2 cellular contexts compared by ENCODE assay signal in the genomic region with DNA sequence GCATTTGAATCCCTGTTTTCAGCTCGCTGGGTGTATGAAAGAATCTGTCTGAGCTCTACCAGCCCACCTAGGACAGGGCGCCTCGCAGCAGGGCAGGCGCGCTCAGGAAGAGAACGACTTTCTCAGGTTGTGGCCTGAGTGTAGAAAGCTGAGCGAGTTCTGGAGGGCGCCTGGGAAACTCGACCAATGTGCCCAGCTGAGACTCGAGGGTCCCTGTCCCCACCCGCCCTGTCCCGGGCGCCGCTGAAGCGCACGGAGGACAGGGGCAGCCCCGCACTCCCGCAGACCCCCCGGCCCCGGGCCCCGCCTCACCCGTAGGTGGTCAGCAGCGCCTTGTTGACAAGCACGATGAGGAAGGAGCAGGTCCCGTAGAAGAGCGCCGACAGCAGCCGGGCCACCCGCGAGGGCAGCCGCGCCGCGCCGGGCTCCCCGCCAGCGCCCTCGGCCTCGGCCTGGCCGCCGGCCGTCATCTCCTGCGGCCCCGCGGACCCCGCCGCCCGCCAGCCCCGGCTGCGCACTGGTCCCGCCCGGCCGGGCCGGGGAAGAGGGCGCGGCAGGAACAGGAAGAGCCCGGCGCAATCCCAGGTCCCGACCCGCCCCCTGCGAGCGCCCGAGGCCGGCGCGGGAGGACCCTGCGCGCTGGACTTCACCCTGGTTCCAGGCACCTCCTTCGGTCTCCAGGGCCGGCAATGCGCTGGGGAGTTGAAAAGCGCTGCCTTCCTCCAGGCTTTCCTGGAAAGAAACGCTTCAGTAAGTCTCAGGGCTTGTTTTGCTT.
TF ChIP-seq lines count a peak whose summit lies in the region.

A gene (minus strand): TSS at position 547 of the 775 bp plus-strand sequence. CDS start 77 bp downstream, at position 470.

TF ChIP-seq in A549, 52 proteins besides CTCF, POLR2A, EP300 and RAD21:
- TF ChIP-seq JUN (IDR thresholded peaks at IDR 0.05) (peak in 1 of 2 experiments; percentile 55; a peak in 1 of 5 replicates), CHD4 (IDR thresholded peaks at IDR 0.05; ENCODE audit: borderline replicate concordance) (no peak), NFE2L2 (conservative IDR thresholded peaks at IDR 0.05; ENCODE audit: low read length) (no peak), SMC3 (IDR thresholded peaks at IDR 0.05) (peak; percentile 30; the same call in 1 of the 3 replicates)
- TF ChIP-seq, protein P1, sequence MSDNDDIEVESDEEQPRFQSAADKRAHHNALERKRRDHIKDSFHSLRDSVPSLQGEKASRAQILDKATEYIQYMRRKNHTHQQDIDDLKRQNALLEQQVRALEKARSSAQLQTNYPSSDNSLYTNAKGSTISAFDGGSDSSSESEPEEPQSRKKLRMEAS (IDR thresholded peaks at IDR 0.05), result peak; percentile 48; the same call in 1 of the 2 replicates
- TF ChIP-seq, protein P2, sequence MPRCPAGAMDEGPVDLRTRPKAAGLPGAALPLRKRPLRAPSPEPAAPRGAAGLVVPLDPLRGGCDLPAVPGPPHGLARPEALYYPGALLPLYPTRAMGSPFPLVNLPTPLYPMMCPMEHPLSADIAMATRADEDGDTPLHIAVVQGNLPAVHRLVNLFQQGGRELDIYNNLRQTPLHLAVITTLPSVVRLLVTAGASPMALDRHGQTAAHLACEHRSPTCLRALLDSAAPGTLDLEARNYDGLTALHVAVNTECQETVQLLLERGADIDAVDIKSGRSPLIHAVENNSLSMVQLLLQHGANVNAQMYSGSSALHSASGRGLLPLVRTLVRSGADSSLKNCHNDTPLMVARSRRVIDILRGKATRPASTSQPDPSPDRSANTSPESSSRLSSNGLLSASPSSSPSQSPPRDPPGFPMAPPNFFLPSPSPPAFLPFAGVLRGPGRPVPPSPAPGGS (IDR thresholded peaks at IDR 0.05), result peak; percentile 54; the same call in 1 of the 3 replicates
TF ChIP-seq in A549: peak in this region for 4.

TF ChIP-seq in K562, 482 proteins besides CTCF, POLR2A, EP300 and RAD21 (continues in another document):
- TF ChIP-seq ZNF551 (CRISPR knock-in tag; IDR thresholded peaks at IDR 0.05) (no peak), ZNF212 (CRISPR knock-in tag; IDR thresholded peaks at IDR 0.05) (no peak), ZNF778 (CRISPR knock-in tag; IDR thresholded peaks at IDR 0.05) (no peak), ZNF766 (CRISPR knock-in tag; conservative IDR thresholded peaks at IDR 0.05) (no peak), CHCHD3 (CRISPR knock-in tag; IDR thresholded peaks at IDR 0.05) (no peak), RFX7 (CRISPR knock-in tag; IDR thresholded peaks at IDR 0.05) (no peak), POLR2G (IDR thresholded peaks at IDR 0.05; ENCODE audit: low read depth, low read length) (peak; percentile 81), SRSF3 (IDR thresholded peaks at IDR 0.05; ENCODE audit: insufficient read depth, low read length) (no peak), MAFF (IDR thresholded peaks at IDR 0.05; ENCODE audit: low read length) (no peak), RAD51 (IDR thresholded peaks at IDR 0.05; ENCODE audit: borderline replicate concordance, low read depth) (no peak), RBFOX2 (IDR thresholded peaks at IDR 0.05; ENCODE audit: low read depth, low read length) (peak; percentile 53; the same call in 1 of the 2 replicates), RBBP5 (IDR thresholded peaks at IDR 0.05; ENCODE audit: borderline replicate concordance, insufficient read depth, low read length, poor library complexity, severe bottlenecking) (peak; percentile 46), ZNF445 (CRISPR knock-in tag; IDR thresholded peaks at IDR 0.05; ENCODE audit: low read depth) (no peak), NR3C1 (CRISPR knock-in tag; IDR thresholded peaks at IDR 0.05) (no peak), PYGO2 (tag; IDR thresholded peaks at IDR 0.05) (no peak), SUPT5H (IDR thresholded peaks at IDR 0.05) (no peak), CXXC5 (CRISPR knock-in tag; IDR thresholded peaks at IDR 0.05) (peak; percentile 55), JUN (IDR thresholded peaks at IDR 0.05; ENCODE audit: borderline replicate concordance, low read depth, low read length) (no peak), JUN (CRISPR knock-in tag; IDR thresholded peaks at IDR 0.05; ENCODE audit: borderline replicate concordance) (no peak)
- TF ChIP-seq, protein P3, sequence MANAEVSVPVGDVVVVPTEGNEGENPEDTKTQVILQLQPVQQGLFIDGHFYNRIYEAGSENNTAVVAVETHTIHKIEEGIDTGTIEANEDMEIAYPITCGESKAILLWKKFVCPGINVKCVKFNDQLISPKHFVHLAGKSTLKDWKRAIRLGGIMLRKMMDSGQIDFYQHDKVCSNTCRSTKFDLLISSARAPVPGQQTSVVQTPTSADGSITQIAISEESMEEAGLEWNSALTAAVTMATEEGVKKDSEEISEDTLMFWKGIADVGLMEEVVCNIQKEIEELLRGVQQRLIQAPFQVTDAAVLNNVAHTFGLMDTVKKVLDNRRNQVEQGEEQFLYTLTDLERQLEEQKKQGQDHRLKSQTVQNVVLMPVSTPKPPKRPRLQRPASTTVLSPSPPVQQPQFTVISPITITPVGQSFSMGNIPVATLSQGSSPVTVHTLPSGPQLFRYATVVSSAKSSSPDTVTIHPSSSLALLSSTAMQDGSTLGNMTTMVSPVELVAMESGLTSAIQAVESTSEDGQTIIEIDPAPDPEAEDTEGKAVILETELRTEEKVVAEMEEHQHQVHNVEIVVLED (CRISPR knock-in tag; IDR thresholded peaks at IDR 0.05), result no peak
- TF ChIP-seq, protein P4, sequence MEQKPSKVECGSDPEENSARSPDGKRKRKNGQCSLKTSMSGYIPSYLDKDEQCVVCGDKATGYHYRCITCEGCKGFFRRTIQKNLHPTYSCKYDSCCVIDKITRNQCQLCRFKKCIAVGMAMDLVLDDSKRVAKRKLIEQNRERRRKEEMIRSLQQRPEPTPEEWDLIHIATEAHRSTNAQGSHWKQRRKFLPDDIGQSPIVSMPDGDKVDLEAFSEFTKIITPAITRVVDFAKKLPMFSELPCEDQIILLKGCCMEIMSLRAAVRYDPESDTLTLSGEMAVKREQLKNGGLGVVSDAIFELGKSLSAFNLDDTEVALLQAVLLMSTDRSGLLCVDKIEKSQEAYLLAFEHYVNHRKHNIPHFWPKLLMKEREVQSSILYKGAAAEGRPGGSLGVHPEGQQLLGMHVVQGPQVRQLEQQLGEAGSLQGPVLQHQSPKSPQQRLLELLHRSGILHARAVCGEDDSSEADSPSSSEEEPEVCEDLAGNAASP (IDR thresholded peaks at IDR 0.05), result no peak
- TF ChIP-seq, protein P5, sequence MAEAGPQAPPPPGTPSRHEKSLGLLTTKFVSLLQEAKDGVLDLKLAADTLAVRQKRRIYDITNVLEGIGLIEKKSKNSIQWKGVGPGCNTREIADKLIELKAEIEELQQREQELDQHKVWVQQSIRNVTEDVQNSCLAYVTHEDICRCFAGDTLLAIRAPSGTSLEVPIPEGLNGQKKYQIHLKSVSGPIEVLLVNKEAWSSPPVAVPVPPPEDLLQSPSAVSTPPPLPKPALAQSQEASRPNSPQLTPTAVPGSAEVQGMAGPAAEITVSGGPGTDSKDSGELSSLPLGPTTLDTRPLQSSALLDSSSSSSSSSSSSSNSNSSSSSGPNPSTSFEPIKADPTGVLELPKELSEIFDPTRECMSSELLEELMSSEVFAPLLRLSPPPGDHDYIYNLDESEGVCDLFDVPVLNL (CRISPR knock-in tag; IDR thresholded peaks at IDR 0.05; ENCODE audit: low read depth), result no peak
- TF ChIP-seq, protein P6, sequence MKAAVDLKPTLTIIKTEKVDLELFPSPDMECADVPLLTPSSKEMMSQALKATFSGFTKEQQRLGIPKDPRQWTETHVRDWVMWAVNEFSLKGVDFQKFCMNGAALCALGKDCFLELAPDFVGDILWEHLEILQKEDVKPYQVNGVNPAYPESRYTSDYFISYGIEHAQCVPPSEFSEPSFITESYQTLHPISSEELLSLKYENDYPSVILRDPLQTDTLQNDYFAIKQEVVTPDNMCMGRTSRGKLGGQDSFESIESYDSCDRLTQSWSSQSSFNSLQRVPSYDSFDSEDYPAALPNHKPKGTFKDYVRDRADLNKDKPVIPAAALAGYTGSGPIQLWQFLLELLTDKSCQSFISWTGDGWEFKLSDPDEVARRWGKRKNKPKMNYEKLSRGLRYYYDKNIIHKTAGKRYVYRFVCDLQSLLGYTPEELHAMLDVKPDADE (conservative IDR thresholded peaks at IDR 0.05; ENCODE audit: control insufficient read depth, low read depth, low read length), result no peak
- TF ChIP-seq, protein P7, sequence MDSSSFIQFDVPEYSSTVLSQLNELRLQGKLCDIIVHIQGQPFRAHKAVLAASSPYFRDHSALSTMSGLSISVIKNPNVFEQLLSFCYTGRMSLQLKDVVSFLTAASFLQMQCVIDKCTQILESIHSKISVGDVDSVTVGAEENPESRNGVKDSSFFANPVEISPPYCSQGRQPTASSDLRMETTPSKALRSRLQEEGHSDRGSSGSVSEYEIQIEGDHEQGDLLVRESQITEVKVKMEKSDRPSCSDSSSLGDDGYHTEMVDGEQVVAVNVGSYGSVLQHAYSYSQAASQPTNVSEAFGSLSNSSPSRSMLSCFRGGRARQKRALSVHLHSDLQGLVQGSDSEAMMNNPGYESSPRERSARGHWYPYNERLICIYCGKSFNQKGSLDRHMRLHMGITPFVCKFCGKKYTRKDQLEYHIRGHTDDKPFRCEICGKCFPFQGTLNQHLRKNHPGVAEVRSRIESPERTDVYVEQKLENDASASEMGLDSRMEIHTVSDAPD (CRISPR knock-in tag; IDR thresholded peaks at IDR 0.05), result no peak
- TF ChIP-seq, protein P8, sequence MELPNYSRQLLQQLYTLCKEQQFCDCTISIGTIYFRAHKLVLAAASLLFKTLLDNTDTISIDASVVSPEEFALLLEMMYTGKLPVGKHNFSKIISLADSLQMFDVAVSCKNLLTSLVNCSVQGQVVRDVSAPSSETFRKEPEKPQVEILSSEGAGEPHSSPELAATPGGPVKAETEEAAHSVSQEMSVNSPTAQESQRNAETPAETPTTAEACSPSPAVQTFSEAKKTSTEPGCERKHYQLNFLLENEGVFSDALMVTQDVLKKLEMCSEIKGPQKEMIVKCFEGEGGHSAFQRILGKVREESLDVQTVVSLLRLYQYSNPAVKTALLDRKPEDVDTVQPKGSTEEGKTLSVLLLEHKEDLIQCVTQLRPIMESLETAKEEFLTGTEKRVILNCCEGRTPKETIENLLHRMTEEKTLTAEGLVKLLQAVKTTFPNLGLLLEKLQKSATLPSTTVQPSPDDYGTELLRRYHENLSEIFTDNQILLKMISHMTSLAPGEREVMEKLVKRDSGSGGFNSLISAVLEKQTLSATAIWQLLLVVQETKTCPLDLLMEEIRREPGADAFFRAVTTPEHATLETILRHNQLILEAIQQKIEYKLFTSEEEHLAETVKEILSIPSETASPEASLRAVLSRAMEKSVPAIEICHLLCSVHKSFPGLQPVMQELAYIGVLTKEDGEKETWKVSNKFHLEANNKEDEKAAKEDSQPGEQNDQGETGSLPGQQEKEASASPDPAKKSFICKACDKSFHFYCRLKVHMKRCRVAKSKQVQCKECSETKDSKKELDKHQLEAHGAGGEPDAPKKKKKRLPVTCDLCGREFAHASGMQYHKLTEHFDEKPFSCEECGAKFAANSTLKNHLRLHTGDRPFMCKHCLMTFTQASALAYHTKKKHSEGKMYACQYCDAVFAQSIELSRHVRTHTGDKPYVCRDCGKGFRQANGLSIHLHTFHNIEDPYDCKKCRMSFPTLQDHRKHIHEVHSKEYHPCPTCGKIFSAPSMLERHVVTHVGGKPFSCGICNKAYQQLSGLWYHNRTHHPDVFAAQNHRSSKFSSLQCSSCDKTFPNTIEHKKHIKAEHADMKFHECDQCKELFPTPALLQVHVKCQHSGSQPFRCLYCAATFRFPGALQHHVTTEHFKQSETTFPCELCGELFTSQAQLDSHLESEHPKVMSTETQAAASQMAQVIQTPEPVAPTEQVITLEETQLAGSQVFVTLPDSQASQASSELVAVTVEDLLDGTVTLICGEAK (IDR thresholded peaks at IDR 0.05), result peak; percentile 64; the same call in 1 of the 2 replicates
- TF ChIP-seq, protein P8 (CRISPR knock-in tag; IDR thresholded peaks at IDR 0.05), result no peak
- TF ChIP-seq, protein P9, sequence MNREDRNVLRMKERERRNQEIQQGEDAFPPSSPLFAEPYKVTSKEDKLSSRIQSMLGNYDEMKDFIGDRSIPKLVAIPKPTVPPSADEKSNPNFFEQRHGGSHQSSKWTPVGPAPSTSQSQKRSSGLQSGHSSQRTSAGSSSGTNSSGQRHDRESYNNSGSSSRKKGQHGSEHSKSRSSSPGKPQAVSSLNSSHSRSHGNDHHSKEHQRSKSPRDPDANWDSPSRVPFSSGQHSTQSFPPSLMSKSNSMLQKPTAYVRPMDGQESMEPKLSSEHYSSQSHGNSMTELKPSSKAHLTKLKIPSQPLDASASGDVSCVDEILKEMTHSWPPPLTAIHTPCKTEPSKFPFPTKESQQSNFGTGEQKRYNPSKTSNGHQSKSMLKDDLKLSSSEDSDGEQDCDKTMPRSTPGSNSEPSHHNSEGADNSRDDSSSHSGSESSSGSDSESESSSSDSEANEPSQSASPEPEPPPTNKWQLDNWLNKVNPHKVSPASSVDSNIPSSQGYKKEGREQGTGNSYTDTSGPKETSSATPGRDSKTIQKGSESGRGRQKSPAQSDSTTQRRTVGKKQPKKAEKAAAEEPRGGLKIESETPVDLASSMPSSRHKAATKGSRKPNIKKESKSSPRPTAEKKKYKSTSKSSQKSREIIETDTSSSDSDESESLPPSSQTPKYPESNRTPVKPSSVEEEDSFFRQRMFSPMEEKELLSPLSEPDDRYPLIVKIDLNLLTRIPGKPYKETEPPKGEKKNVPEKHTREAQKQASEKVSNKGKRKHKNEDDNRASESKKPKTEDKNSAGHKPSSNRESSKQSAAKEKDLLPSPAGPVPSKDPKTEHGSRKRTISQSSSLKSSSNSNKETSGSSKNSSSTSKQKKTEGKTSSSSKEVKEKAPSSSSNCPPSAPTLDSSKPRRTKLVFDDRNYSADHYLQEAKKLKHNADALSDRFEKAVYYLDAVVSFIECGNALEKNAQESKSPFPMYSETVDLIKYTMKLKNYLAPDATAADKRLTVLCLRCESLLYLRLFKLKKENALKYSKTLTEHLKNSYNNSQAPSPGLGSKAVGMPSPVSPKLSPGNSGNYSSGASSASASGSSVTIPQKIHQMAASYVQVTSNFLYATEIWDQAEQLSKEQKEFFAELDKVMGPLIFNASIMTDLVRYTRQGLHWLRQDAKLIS (CRISPR knock-in tag; IDR thresholded peaks at IDR 0.05), result no peak
